8 cellular contexts compared by ENCODE assay signal in genomic region chr3:133474251-133474801, GRCh38.
DNase-seq lines count a peak whose midpoint lies in the region; ATAC-seq, FAIRE-seq and TF ChIP-seq lines count a peak whose summit lies in the region.

No MANE protein-coding gene starts in this region.

- intact Hi-C loops in esophagus squamous epithelium (cut with DNase I) (no loop called here), pancreas (cut with DNase I) (no loop called here)

- ATAC-seq in pancreas: peak in 3 of 4 donors; percentile 26 to 53 (median 49)

- DNase-seq in DMS79 (lab: John Stamatoyannopoulos, UW): peak; percentile 90
- peak; percentile 39 for DNase-seq in NCI-H2171 (lab: John Stamatoyannopoulos, UW)
- DNase-seq in esophagus squamous epithelium (lab: John Stamatoyannopoulos, UW): no peak
- DNase-seq in pancreas: no peak
- DNase-seq in cortex of kidney (lab: John Stamatoyannopoulos, UW): no peak
- DNase-seq in HuH-7 (ENCODE audit: low spot score): no peak
- DNase-seq in activated CD8-positive, alpha-beta memory T cell treated with anti-CD3 and anti-CD28 coated beads, Interleukin-2, amount 50 U/mL, for 4 hours: no peak
- no peak for DNase-seq in HTR-8/SVneo (ENCODE audit: insufficient read length, low spot score)

- H3K27ac ChIP-seq in esophagus squamous epithelium: peak overlapping the region; percentile 37 to 81 (median 76)
- H3K27ac ChIP-seq in pancreas: no peak overlapping the region

- 15 to 33% methylated on average over 6 to 8 of the region's 8 CpGs for WGBS in esophagus squamous epithelium, 2 donors
- 69 to 70% methylated on average over 8 of the region's 8 CpGs for WGBS in pancreas, 2 donors

- H3K27me3 ChIP-seq in esophagus squamous epithelium: no peaks in the 10 kb centered on the region
- H3K27me3 ChIP-seq in pancreas: no peaks in the 10 kb centered on the region

- H3K4me3 ChIP-seq in esophagus squamous epithelium: no peak overlapping the region
- no peak overlapping the region for H3K4me3 ChIP-seq in pancreas

- H3K4me1 ChIP-seq in esophagus squamous epithelium: peaks cover 0 to 62% (median 21%) of the 10 kb centered on the region in 3 donors
- peaks cover 3 to 12% (median 6%) of the 10 kb centered on the region in 3 donors for H3K4me1 ChIP-seq in pancreas

- H3K9me3 ChIP-seq in esophagus squamous epithelium (no peaks in the 10 kb centered on the region), pancreas (no peaks in the 10 kb centered on the region)

- TF ChIP-seq CTCF in esophagus squamous epithelium (IDR thresholded peaks at IDR 0.05) (no peak), pancreas (IDR thresholded peaks at IDR 0.05) (no peak)

- FAIRE-seq in pancreas (lab: Jason Lieb, UNC): peak; percentile 72
- no peak for FAIRE-seq in HTR-8/SVneo (lab: Jason Lieb, UNC)

- H3K36me3 ChIP-seq in esophagus squamous epithelium: no peaks in the 10 kb centered on the region
- no peaks in the 10 kb centered on the region for H3K36me3 ChIP-seq in pancreas

- no peak for TF ChIP-seq POLR2A in esophagus squamous epithelium (IDR thresholded peaks at IDR 0.05)

Comparison
In these comparisons a context has a peak if more than half of its experiments do, and no peak if none do; other contexts are left out.
1. DNase-seq: peak in DMS79 (single experiment) and NCI-H2171 (single experiment); none in esophagus squamous epithelium (single experiment), pancreas (0 of 6), cortex of kidney (single experiment), HuH-7 (single experiment), activated CD8-positive, alpha-beta memory T cell treated with anti-CD3 and anti-CD28 coated beads, Interleukin-2, amount 50 U/mL, for 4 hours (single experiment) and HTR-8/SVneo (single experiment).
2. H3K27ac ChIP-seq: peak in esophagus squamous epithelium (4 of 4); none in pancreas (0 of 4).